ENCODE assay signal across 12 cellular contexts in genomic region chr5:522899-523657, GRCh38. TPM values are rescaled to one million over a fixed set of nuclear protein-coding genes. Genes with fewer than 3 reads are reported as not detected.
DNase-seq lines count a peak whose midpoint lies in the region; ATAC-seq and TF ChIP-seq lines count a peak whose summit lies in the region.
"Had no signal": no experiment of that assay in that cellular context is flagged by ENCODE, and none has a peak within 500 bp of the region (broad histone marks: within the 10 kb centered on the region; RNA-seq: fewer than 3 reads in every experiment).

No MANE protein-coding gene starts in this region.

- peak overlapping the region; percentile 95 for H3K4me2 ChIP-seq in hepatocyte
- H3K4me2 ChIP-seq in smooth muscle cell: peak overlapping the region; percentile 84

- H3K9me2 ChIP-seq in hepatocyte (replicated peaks; ENCODE audit: insufficient read depth): no peaks in the 10 kb centered on the region

- H4K20me1 ChIP-seq in hepatocyte (ENCODE audit: insufficient read depth, poor library complexity, severe bottlenecking) (no peaks in the 10 kb centered on the region), smooth muscle cell (ENCODE audit: low read depth) (no peaks in the 10 kb centered on the region)

- H3K36me3 ChIP-seq in hepatocyte (replicated peaks; ENCODE audit: insufficient read depth, low read depth) (no peaks in the 10 kb centered on the region), smooth muscle cell (ENCODE audit: low read depth) (no peaks in the 10 kb centered on the region)

- H3K9me3 Mint-ChIP-seq in activated naive CD4-positive, alpha-beta T cell treated with anti-CD3 and anti-CD28 coated beads, Interleukin-2, amount 50 U/mL, for 24 hours: no peaks in the 10 kb centered on the region
- H3K9me3 Mint-ChIP-seq in activated naive CD4-positive, alpha-beta T cell treated with anti-CD3 and anti-CD28 coated beads, Interleukin-2, amount 50 U/mL, for 72 hours: no peaks in the 10 kb centered on the region
- H3K9me3 Mint-ChIP-seq: activated naive CD4-positive, alpha-beta T cell treated with anti-CD3 and anti-CD28 coated beads, Interleukin-2, amount 10 ng/mL, durations not matched to agents 7 days and 5 days had no signal

- WGBS in hepatocyte (ENCODE audit: low lambda C conversion rate, missing lambda C conversion rate): 20% methylated on average over 24 of the region's 30 CpGs
- WGBS in smooth muscle cell (ENCODE audit: low lambda C conversion rate): 43% methylated on average over 23 of the region's 30 CpGs

- no peaks in the 10 kb centered on the region for H3K9me3 ChIP-seq in hepatocyte (ENCODE audit: low read depth)
- no peaks in the 10 kb centered on the region for H3K9me3 ChIP-seq in smooth muscle cell (replicated peaks; ENCODE audit: low read depth)

- no peak overlapping the region for H3K9ac ChIP-seq in smooth muscle cell (ENCODE audit: low read depth)

- H3K4me3 ChIP-seq in hepatocyte: peak overlapping the region; percentile 20
- peak overlapping the region; percentile 39 for H3K4me3 ChIP-seq in smooth muscle cell
- H3K4me3 ChIP-seq: GM12878 had no signal

- ATAC-seq in activated naive CD4-positive, alpha-beta T cell treated with anti-CD3 and anti-CD28 coated beads, Interleukin-2, amount 50 U/mL, for 72 hours: no peak
- ATAC-seq in left lobe of liver: no peak
- ATAC-seq: activated CD4-positive, CD25-positive, alpha-beta regulatory T cell treated with anti-CD3 and anti-CD28 coated beads, Interleukin-2, amount 50 U/mL, for 24 hours; GM12878 had no signal

- H2AFZ ChIP-seq in hepatocyte (no peak overlapping the region), smooth muscle cell (ENCODE audit: low read depth) (no peak overlapping the region)

- H3K27me3 ChIP-seq in hepatocyte: peaks cover 55% of the 10 kb centered on the region
- peaks cover 86% of the 10 kb centered on the region for H3K27me3 ChIP-seq in smooth muscle cell (ENCODE audit: low read depth)

- no peaks in the 10 kb centered on the region for H3F3A ChIP-seq in smooth muscle cell (ENCODE audit: low read depth)

- TF ChIP-seq CTCF in hepatocyte (IDR thresholded peaks at IDR 0.05; ENCODE audit: poor library complexity) (no peak), smooth muscle cell (IDR thresholded peaks at IDR 0.05; ENCODE audit: borderline replicate concordance, insufficient read depth, poor library complexity, severe bottlenecking) (no peak)

- H3K79me2 ChIP-seq in hepatocyte (no peaks in the 10 kb centered on the region), smooth muscle cell (ENCODE audit: low read depth) (no peaks in the 10 kb centered on the region)

- no peak for DNase-seq in activated naive CD4-positive, alpha-beta T cell treated with anti-CD3 and anti-CD28 coated beads, Interleukin-2, amount 50 U/mL, for 72 hours (ENCODE audit: low spot score in 2 of 2)
- DNase-seq in NCI-H2227 treated with DMSO at 0.1 percent for 48 hours (lab: John Stamatoyannopoulos, UW): peak; percentile 23
- DNase-seq in hepatocyte (ENCODE audit: low spot score): peak; percentile 57
- DNase-seq in smooth muscle cell (lab: John Stamatoyannopoulos, UW; ENCODE audit: unreplicated experiment): no peak
- DNase-seq in left lobe of liver (ENCODE audit: low spot score): no peak
- no peak for DNase-seq in HUDEP-2 (lab: John Stamatoyannopoulos, UW; ENCODE audit: unreplicated experiment in 76 of 76)
- DNase-seq in hepatic stellate cell (ENCODE audit: low spot score): no peak
- DNase-seq: activated naive CD4-positive, alpha-beta T cell treated with anti-CD3 and anti-CD28 coated beads, Interleukin-2, amount 10 ng/mL, durations not matched to agents 7 days and 5 days; islet precursor cell had no signal

- peak overlapping the region; percentile 7 for H3K4me3 Mint-ChIP-seq in activated naive CD4-positive, alpha-beta T cell treated with anti-CD3 and anti-CD28 coated beads, Interleukin-2, amount 50 U/mL, for 24 hours
- H3K4me3 Mint-ChIP-seq: activated naive CD4-positive, alpha-beta T cell treated with anti-CD3 and anti-CD28 coated beads, Interleukin-2, amount 10 ng/mL, durations not matched to agents 7 days and 5 days had no signal

- peaks cover 24% of the 10 kb centered on the region for H3K4me1 Mint-ChIP-seq in activated naive CD4-positive, alpha-beta T cell treated with anti-CD3 and anti-CD28 coated beads, Interleukin-2, amount 50 U/mL, for 24 hours

- no peaks in the 10 kb centered on the region for H3K36me3 Mint-ChIP-seq in activated naive CD4-positive, alpha-beta T cell treated with anti-CD3 and anti-CD28 coated beads, Interleukin-2, amount 50 U/mL, for 24 hours
- no peaks in the 10 kb centered on the region for H3K36me3 Mint-ChIP-seq in activated naive CD4-positive, alpha-beta T cell treated with anti-CD3 and anti-CD28 coated beads, Interleukin-2, amount 50 U/mL, for 72 hours

- H3K27ac Mint-ChIP-seq in activated naive CD4-positive, alpha-beta T cell treated with anti-CD3 and anti-CD28 coated beads, Interleukin-2, amount 50 U/mL, for 24 hours: no peak overlapping the region
- H3K27ac Mint-ChIP-seq in activated naive CD4-positive, alpha-beta T cell treated with anti-CD3 and anti-CD28 coated beads, Interleukin-2, amount 50 U/mL, for 72 hours: no peak overlapping the region
- H3K27ac Mint-ChIP-seq: activated naive CD4-positive, alpha-beta T cell treated with anti-CD3 and anti-CD28 coated beads, Interleukin-2, amount 10 ng/mL, durations not matched to agents 7 days and 5 days had no signal

- H3K27me3 Mint-ChIP-seq in activated naive CD4-positive, alpha-beta T cell treated with anti-CD3 and anti-CD28 coated beads, Interleukin-2, amount 50 U/mL, for 24 hours: peaks cover 33% of the 10 kb centered on the region

- peaks cover 23% of the 10 kb centered on the region for H3K4me1 ChIP-seq in hepatocyte (ENCODE audit: insufficient read depth)
- peaks cover 19% of the 10 kb centered on the region for H3K4me1 ChIP-seq in smooth muscle cell (ENCODE audit: low read depth)

- H3K27ac ChIP-seq in hepatocyte: peak overlapping the region; percentile 52
- H3K27ac ChIP-seq in smooth muscle cell (ENCODE audit: low read depth): no peak overlapping the region

RNA-seq across cellular contexts. Expression of gene SLC9A3, which starts 1.2 kb away (rescaled TPM):
- 1 to 10 TPM; 1.6 to 2.0 TPM for total RNA-seq in activated naive CD4-positive, alpha-beta T cell treated with anti-CD3 and anti-CD28 coated beads, Interleukin-2, amount 50 U/mL, for 72 hours
- total RNA-seq in hepatocyte (6.7 and 7.4 TPM in 2 replicates), smooth muscle cell (1.1 and 1.8 TPM in 2 replicates), left lobe of liver (0.81 TPM)
- polyA plus RNA-seq in hepatocyte (4.8 and 5.4 TPM in 2 replicates), smooth muscle cell (0.96 and 1.1 TPM in 2 replicates)

Comparison
In these comparisons a context has a peak if more than half of its experiments do, and no peak if none do; other contexts are left out.
1. DNase-seq: peak in NCI-H2227 treated with DMSO at 0.1 percent for 48 hours (single experiment) and hepatocyte (single experiment); none in activated naive CD4-positive, alpha-beta T cell treated with anti-CD3 and anti-CD28 coated beads, Interleukin-2, amount 50 U/mL, for 72 hours (0 of 2), smooth muscle cell (single experiment), left lobe of liver (single experiment), HUDEP-2 (0 of 76) and hepatic stellate cell (single experiment).